16 cellular contexts compared by ENCODE assay signal in genomic region chr9:107737610-107737986, GRCh38.
DNase-seq lines count a peak whose midpoint lies in the region; ATAC-seq, FAIRE-seq and TF ChIP-seq lines count a peak whose summit lies in the region.
"Had no signal": no experiment of that assay in that cellular context is flagged by ENCODE, and none has a peak within 500 bp of the region (broad histone marks: within the 10 kb centered on the region; RNA-seq: fewer than 3 reads in every experiment).

No MANE protein-coding gene starts in this region.

- H3K27ac ChIP-seq in heart left ventricle, result peak overlapping the region in 9 of 12 donors; percentile 48 to 79 (median 64)
- H3K27ac ChIP-seq in right cardiac atrium (ENCODE audit: low read length), result no peak overlapping the region
- peak overlapping the region; percentile 58 to 74 (median 68) for H3K27ac ChIP-seq in esophagus muscularis mucosa (replicated peaks in 1 of 4)
- H3K27ac ChIP-seq in ovary, result peak overlapping the region; percentile 18 to 82
- peak overlapping the region; percentile 31 for H3K27ac ChIP-seq in upper lobe of right lung
- H3K27ac ChIP-seq: PC-9 had no signal

- H3K27me3 ChIP-seq in heart left ventricle (no peaks in the 10 kb centered on the region), right cardiac atrium (ENCODE audit: control insufficient read depth, insufficient read depth) (no peaks in the 10 kb centered on the region), esophagus muscularis mucosa (no peaks in the 10 kb centered on the region), ovary (no peaks in the 10 kb centered on the region), upper lobe of right lung (no peaks in the 10 kb centered on the region)

- ATAC-seq in heart left ventricle (no peak), right cardiac atrium (no peak), upper lobe of right lung (no peak)

- DNase-seq in heart left ventricle (no peak), right cardiac atrium (no peak), esophagus muscularis mucosa (ENCODE audit: extremely low spot score) (no peak), ovary (no peak), upper lobe of right lung (no peak), SKM-1 (lab: John Stamatoyannopoulos, UW; ENCODE audit: unreplicated experiment) (no peak), urothelium cell line (ENCODE audit: low spot score) (no peak)
- DNase-seq in NK-92 treated with Interleukin-12 subunit alpha and Interleukin-12 subunit beta, amount 100 ng/mL, for 24 hours (lab: John Stamatoyannopoulos, UW), result no peak
- DNase-seq: 8988T; activated CD4-positive, alpha-beta T cell treated with anti-CD3 and anti-CD28 coated beads for 4 hours; activated effector memory CD4-positive, alpha-beta T cell treated with Interleukin-2 at 50 U/mL for 16 hours; C1 segment of cervical spinal cord; DMS 273 treated with DMSO at 0.1 percent for 48 hours; effector CD8-positive, alpha-beta T cell; PC-9 had no signal

- intact Hi-C loops in heart left ventricle (cut with DNase I), result loop anchor here in 4 of 10 donors (10.0 kb wide), 3 partner anchors 53 to 253 kb away; partner anchors contain the start of gene KLF4 (in 3 of the 4)
- intact Hi-C loops in right cardiac atrium (cut with DNase I), result loop anchor here in 3 of 4 donors (10.0 kb wide), 4 partner anchors 93 to 253 kb away; partner anchors contain the start of gene KLF4 (in 2 of the 3)
- intact Hi-C loops in esophagus muscularis mucosa (cut with DNase I), result loop anchor here (10.0 kb wide), 1 partner anchor 157 kb away; no protein-coding TSS in a partner anchor
- intact Hi-C loops in ovary (cut with DNase I), result loop anchor here in 3 of 4 donors (5.0 to 10.0 kb wide), 3 partner anchors 103 to 317 kb away; partner anchors contain the start of gene KLF4 (in 3 of the 3)
- intact Hi-C loops in upper lobe of right lung (cut with DNase I), result no loop called here

- H3K4me1 ChIP-seq in heart left ventricle (peaks cover 0 to 56% (median 42%) of the 10 kb centered on the region in 12 donors), right cardiac atrium (ENCODE audit: control insufficient read depth, insufficient read depth, low read length) (peaks cover 12% of the 10 kb centered on the region), esophagus muscularis mucosa (peaks cover 20 to 62% (median 61%) of the 10 kb centered on the region in 4 donors), ovary (ENCODE audit: insufficient read depth) (peaks cover 46% of the 10 kb centered on the region), upper lobe of right lung (peaks cover 25% of the 10 kb centered on the region)

- FAIRE-seq in urothelium cell line (lab: Jason Lieb, UNC), result no peak
- FAIRE-seq: HTR-8/SVneo had no signal

- H3K36me3 ChIP-seq in heart left ventricle, result no peaks in the 10 kb centered on the region
- H3K36me3 ChIP-seq in esophagus muscularis mucosa, result no peaks in the 10 kb centered on the region
- no peaks in the 10 kb centered on the region for H3K36me3 ChIP-seq in ovary
- no peaks in the 10 kb centered on the region for H3K36me3 ChIP-seq in upper lobe of right lung

- TF ChIP-seq CTCF in heart left ventricle (IDR thresholded peaks at IDR 0.05), result no peak
- TF ChIP-seq CTCF in esophagus muscularis mucosa (IDR thresholded peaks at IDR 0.05), result no peak
- no peak for TF ChIP-seq CTCF in ovary (IDR thresholded peaks at IDR 0.05)
- no peak for TF ChIP-seq CTCF in upper lobe of right lung (IDR thresholded peaks at IDR 0.05)

- no peak for TF ChIP-seq EP300 in esophagus muscularis mucosa (IDR thresholded peaks at IDR 0.05)
- TF ChIP-seq EP300 in ovary (IDR thresholded peaks at IDR 0.05), result no peak

- WGBS in heart left ventricle, 4 donors, result 90 to 94% (median 92%) methylated on average over 5 of the region's 5 CpGs
- 88% methylated on average over 5 of the region's 5 CpGs for WGBS in right cardiac atrium
- WGBS in esophagus muscularis mucosa, result 90% methylated on average over 5 of the region's 5 CpGs
- 79 to 87% (median 80%) methylated on average over 5 of the region's 5 CpGs for WGBS in ovary, 3 donors

- H3K4me3 ChIP-seq in heart left ventricle (no peak overlapping the region), right cardiac atrium (ENCODE audit: low read length) (no peak overlapping the region), esophagus muscularis mucosa (no peak overlapping the region), ovary (no peak overlapping the region), upper lobe of right lung (no peak overlapping the region)
- H3K4me3 ChIP-seq: PC-9 had no signal

- TF ChIP-seq POLR2A in heart left ventricle (IDR thresholded peaks at IDR 0.05) (no peak), esophagus muscularis mucosa (IDR thresholded peaks at IDR 0.05; ENCODE audit: low read depth) (no peak), ovary (IDR thresholded peaks at IDR 0.05) (no peak)

- no peaks in the 10 kb centered on the region for H3K9me3 ChIP-seq in heart left ventricle
- no peaks in the 10 kb centered on the region for H3K9me3 ChIP-seq in right cardiac atrium (ENCODE audit: control insufficient read depth, low read length)
- no peaks in the 10 kb centered on the region for H3K9me3 ChIP-seq in esophagus muscularis mucosa
- H3K9me3 ChIP-seq in ovary, result no peaks in the 10 kb centered on the region
- H3K9me3 ChIP-seq in upper lobe of right lung, result no peaks in the 10 kb centered on the region
